Comparison of ENCODE assay signal across 9 cellular contexts in the genomic region with DNA sequence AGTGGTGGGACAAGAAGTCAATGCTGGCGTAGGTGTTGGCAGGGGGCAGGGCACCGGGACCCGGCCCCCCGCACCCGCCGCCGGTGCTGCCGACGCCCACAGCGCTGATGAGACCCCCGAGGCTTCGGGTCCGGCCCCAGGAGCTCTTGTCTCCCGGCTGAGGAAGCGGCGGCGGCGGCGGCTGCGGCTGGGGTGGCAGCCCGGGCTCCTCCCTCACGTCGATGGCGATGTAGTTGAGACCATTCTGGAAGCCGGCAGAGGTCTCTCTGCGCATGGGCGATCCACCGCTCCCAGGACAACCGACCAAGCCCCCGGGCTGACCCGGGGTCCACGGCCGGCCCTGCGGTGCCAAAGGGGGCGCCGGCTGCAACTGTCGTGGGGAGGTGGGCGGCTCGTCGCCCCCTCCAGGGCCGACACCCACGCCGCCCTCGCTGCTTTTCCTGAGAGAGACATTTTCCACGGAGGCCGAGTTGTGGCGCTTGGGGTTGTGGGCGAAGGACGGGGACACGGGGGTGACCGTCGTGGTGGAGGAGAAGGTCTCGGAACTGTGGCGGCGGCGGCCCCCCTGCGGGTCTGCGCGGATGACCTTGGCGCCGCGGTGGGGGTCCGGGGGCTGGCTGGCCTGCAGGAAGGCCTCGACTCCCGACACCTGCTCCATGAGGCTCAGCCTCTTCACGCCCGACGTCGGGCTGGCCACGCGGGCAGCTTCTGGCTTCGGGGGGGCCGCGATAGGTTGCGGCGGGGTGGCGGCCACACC. TPM values are rescaled to one million over a fixed set of nuclear protein-coding genes. Genes with fewer than 3 reads are reported as not detected.
DNase-seq lines count a peak whose midpoint lies in the region; ATAC-seq, FAIRE-seq and TF ChIP-seq lines count a peak whose summit lies in the region.
"Had no signal": no experiment of that assay in that cellular context is flagged by ENCODE, and none has a peak within 500 bp of the region (broad histone marks: within the 10 kb centered on the region; RNA-seq: fewer than 3 reads in every experiment).

No MANE protein-coding gene starts in this region.

- no peak for TF ChIP-seq POLR2A in spleen (IDR thresholded peaks at IDR 0.05)

- H3K27ac ChIP-seq in astrocyte (ENCODE audit: low read depth, low read length) (no peak overlapping the region), right atrium auricular region (peak overlapping the region; percentile 60 to 77), spleen (peak overlapping the region in 1 of 8 donors; percentile 54)

- H3K4me3 Mint-ChIP-seq in astrocyte (ENCODE audit: unreplicated experiment): no peak overlapping the region

- intact Hi-C loops in spleen (cut with DNase I; ENCODE audit: low total_unique reads): loop anchor here (10.0 kb wide), 1 partner anchor 637 kb away; no protein-coding TSS in a partner anchor

- 97 to 98% (median 98%) methylated on average over 42 to 77 of the region's 77 CpGs for WGBS in spleen, 5 donors

- no peak for ATAC-seq in HG03108 (IDR thresholded peaks at IDR 0.05; ENCODE audit: unreplicated experiment)
- ATAC-seq in GM18867 (IDR thresholded peaks at IDR 0.05; ENCODE audit: unreplicated experiment): no peak

- H3K4me2 ChIP-seq in astrocyte (ENCODE audit: low read length): peak overlapping the region; percentile 91

- no peak for FAIRE-seq in astrocyte (lab: Jason Lieb, UNC)

- H3K36me3 ChIP-seq in H7 (replicated peaks; ENCODE audit: control insufficient read depth, insufficient read depth, low read length) (no peaks in the 10 kb centered on the region), astrocyte (ENCODE audit: insufficient read depth, low read length) (no peaks in the 10 kb centered on the region), right atrium auricular region (peaks cover 72% of the 10 kb centered on the region), spleen (peaks cover 0 to 54% (median 24%) of the 10 kb centered on the region in 6 donors), MG63 (no peaks in the 10 kb centered on the region)

- H4K20me1 ChIP-seq in astrocyte (ENCODE audit: insufficient read depth, low read length): peaks cover 35% of the 10 kb centered on the region

- no peaks in the 10 kb centered on the region for H3K27me3 Mint-ChIP-seq in astrocyte (ENCODE audit: low read depth, unreplicated experiment)

- H3K9me3 ChIP-seq in astrocyte (ENCODE audit: insufficient read depth, low read depth, low read length) (no peaks in the 10 kb centered on the region), right atrium auricular region (no peaks in the 10 kb centered on the region), spleen (no peaks in the 10 kb centered on the region), MG63 (no peaks in the 10 kb centered on the region)

- H2AFZ ChIP-seq in astrocyte (ENCODE audit: low read depth, low read length): no peak overlapping the region

- H3K27me3 ChIP-seq in H7 (ENCODE audit: control insufficient read depth, insufficient read depth, low read length) (peaks cover 14% of the 10 kb centered on the region; the same call in 1 of the 2 replicates), astrocyte (ENCODE audit: insufficient read depth, low read length) (no peaks in the 10 kb centered on the region), right atrium auricular region (no peaks in the 10 kb centered on the region), spleen (replicated peaks in 1 of 7) (peaks cover 0 to 22% (median under 1%) of the 10 kb centered on the region in 7 donors), MG63 (peaks cover 2% of the 10 kb centered on the region; the same call in 1 of the 2 replicates)

- no peak for TF ChIP-seq CTCF in astrocyte (IDR thresholded peaks at IDR 0.05; ENCODE audit: insufficient read depth, low read depth, low read length)
- no peak for TF ChIP-seq CTCF in right atrium auricular region (IDR thresholded peaks at IDR 0.05)
- no peak for TF ChIP-seq CTCF in spleen (IDR thresholded peaks at IDR 0.05 in 8 of 11, conservative IDR thresholded peaks at IDR 0.05 in 3 of 11)

- H3K4me1 ChIP-seq in astrocyte (ENCODE audit: insufficient read depth, low read length) (peaks cover 34% of the 10 kb centered on the region), right atrium auricular region (peaks cover 0 to 68% of the 10 kb centered on the region in 2 donors), spleen (peaks cover 16 to 80% (median 56%) of the 10 kb centered on the region in 6 donors)

- peaks cover 4% of the 10 kb centered on the region for H3K36me3 Mint-ChIP-seq in astrocyte (ENCODE audit: low read depth, unreplicated experiment)

- peaks cover 32% of the 10 kb centered on the region for H3K4me1 Mint-ChIP-seq in astrocyte (ENCODE audit: low read depth, unreplicated experiment)

- no peak overlapping the region for H3K27ac Mint-ChIP-seq in astrocyte (ENCODE audit: unreplicated experiment)
- H3K27ac Mint-ChIP-seq: nephron progenitor cell had no signal

- H3K4me3 ChIP-seq in H7 (ENCODE audit: insufficient read depth, low read depth, low read length): no peak overlapping the region
- peak overlapping the region; percentile 63 for H3K4me3 ChIP-seq in astrocyte (ENCODE audit: insufficient read depth, low read depth, low read length)
- peak overlapping the region; percentile 45 to 62 for H3K4me3 ChIP-seq in right atrium auricular region
- peak overlapping the region in 5 of 8 donors; percentile 16 to 91 (median 80) for H3K4me3 ChIP-seq in spleen
- no peak overlapping the region for H3K4me3 ChIP-seq in MG63

- H3K79me2 ChIP-seq in astrocyte (ENCODE audit: insufficient read depth, low read length): peaks cover 76% of the 10 kb centered on the region

- peak; percentile 49 for DNase-seq in H7
- DNase-seq in astrocyte (ENCODE audit: low read depth): no peak
- DNase-seq in right atrium auricular region (ENCODE audit: low spot score): no peak
- peak; percentile 79 for DNase-seq in spleen
- no peak for DNase-seq in HT-29 (ENCODE audit: low spot score)
- DNase-seq in MG63: no peak
- DNase-seq: nephron progenitor cell had no signal

- H3K9me3 Mint-ChIP-seq in astrocyte (ENCODE audit: unreplicated experiment): no peaks in the 10 kb centered on the region
- H3K9me3 Mint-ChIP-seq: nephron progenitor cell had no signal

- peak overlapping the region; percentile 76 for H3K9ac ChIP-seq in astrocyte (ENCODE audit: low read length)

RNA-seq across cellular contexts. Expression of a gene that starts 4.1 kb away (rescaled TPM):
- total RNA-seq in H7 (2014; rRNA removed; shearing (Covaris generic)): 4.3 and 9.0 TPM in 2 replicates
- total RNA-seq in astrocyte: 14.4 and 20.1 TPM in 2 replicates
- 10 to 100 TPM; 21.2 to 57.6 TPM for total RNA-seq in right atrium auricular region
- total RNA-seq in spleen: 10 to 100 TPM in 6 of 7 donors, 1 to 10 TPM in 1; 8.2 to 31.3 (median 17.5) TPM
- 1 to 10 TPM; 1.4 to 2.5 (median 2.0) TPM for polyA plus RNA-seq in spleen
- 8.2 and 9.1 TPM in 2 replicates for total RNA-seq in HT-29 (2014; rRNA removed; shearing (Covaris generic))
- 0.33 and 0.35 TPM in 2 replicates for total RNA-seq in MG63 (2014; rRNA removed; shearing (Covaris generic); ENCODE audit: low replicate concordance)

Comparison
In these comparisons a context has a peak if more than half of its experiments do, and no peak if none do; other contexts are left out.
1. DNase-seq: peak in H7 (single experiment) and spleen (single experiment); none in astrocyte (single experiment), right atrium auricular region (single experiment), HT-29 (single experiment) and MG63 (single experiment).
2. H3K4me3 ChIP-seq: peak in astrocyte (single experiment), right atrium auricular region (2 of 2) and spleen (5 of 8); none in H7 (single experiment) and MG63 (single experiment).